Comparison of ENCODE assay signal across 1 cellular context in the genomic region with DNA sequence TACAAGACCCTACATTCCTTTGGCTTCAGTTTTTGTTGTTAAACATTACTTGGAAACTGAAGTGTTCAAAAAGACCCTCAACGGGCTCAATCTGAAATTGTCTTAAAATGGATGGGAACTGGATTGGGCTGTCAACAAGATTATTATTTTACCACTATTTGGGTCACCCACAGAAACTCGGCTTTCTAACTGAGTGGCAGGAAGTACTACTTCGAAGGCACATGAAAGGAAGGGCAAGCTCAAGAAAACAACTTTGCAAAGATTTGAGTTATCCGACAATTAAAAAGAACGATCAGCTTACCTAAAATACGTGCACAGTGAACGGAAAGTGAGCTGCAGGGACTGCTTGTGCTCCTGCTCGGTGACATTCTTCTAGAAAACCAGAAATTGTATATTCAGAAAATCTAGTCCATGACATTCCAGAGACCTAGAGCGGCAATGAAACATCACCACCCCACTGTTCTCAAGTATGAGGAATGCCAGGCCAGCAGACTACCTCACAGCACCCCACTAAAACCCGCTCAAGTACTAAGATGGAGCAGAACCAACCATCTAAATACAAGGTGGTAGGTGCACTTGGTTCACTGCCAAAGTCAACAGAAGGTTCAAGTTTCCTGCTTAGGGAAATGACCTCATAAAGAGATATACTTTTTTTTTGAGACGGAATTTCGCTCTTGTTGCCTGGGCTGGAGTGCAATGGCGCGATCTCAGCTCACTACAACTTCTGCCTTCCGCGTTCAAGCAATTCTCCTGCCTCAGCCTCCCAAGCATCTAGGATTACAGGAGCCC.
TF ChIP-seq lines count a peak whose summit lies in the region.

No MANE protein-coding gene starts in this region.

TF ChIP-seq in GM23338, 12 proteins besides CTCF, POLR2A, EP300 and RAD21:
- no peak for TF ChIP-seq CREB1 (CRISPR knock-in tag; IDR thresholded peaks at IDR 0.05; ENCODE audit: low read depth)
- no peak for TF ChIP-seq JUNB (IDR thresholded peaks at IDR 0.05; ENCODE audit: unreplicated experiment)
- TF ChIP-seq STAT1 (IDR thresholded peaks at IDR 0.05; ENCODE audit: unreplicated experiment) = no peak
- TF ChIP-seq, protein P1, sequence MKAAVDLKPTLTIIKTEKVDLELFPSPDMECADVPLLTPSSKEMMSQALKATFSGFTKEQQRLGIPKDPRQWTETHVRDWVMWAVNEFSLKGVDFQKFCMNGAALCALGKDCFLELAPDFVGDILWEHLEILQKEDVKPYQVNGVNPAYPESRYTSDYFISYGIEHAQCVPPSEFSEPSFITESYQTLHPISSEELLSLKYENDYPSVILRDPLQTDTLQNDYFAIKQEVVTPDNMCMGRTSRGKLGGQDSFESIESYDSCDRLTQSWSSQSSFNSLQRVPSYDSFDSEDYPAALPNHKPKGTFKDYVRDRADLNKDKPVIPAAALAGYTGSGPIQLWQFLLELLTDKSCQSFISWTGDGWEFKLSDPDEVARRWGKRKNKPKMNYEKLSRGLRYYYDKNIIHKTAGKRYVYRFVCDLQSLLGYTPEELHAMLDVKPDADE (IDR thresholded peaks at IDR 0.05) = no peak
- no peak for TF ChIP-seq EZH2 (IDR thresholded peaks at IDR 0.05; ENCODE audit: low read depth, unreplicated experiment)
- TF ChIP-seq, protein P2, sequence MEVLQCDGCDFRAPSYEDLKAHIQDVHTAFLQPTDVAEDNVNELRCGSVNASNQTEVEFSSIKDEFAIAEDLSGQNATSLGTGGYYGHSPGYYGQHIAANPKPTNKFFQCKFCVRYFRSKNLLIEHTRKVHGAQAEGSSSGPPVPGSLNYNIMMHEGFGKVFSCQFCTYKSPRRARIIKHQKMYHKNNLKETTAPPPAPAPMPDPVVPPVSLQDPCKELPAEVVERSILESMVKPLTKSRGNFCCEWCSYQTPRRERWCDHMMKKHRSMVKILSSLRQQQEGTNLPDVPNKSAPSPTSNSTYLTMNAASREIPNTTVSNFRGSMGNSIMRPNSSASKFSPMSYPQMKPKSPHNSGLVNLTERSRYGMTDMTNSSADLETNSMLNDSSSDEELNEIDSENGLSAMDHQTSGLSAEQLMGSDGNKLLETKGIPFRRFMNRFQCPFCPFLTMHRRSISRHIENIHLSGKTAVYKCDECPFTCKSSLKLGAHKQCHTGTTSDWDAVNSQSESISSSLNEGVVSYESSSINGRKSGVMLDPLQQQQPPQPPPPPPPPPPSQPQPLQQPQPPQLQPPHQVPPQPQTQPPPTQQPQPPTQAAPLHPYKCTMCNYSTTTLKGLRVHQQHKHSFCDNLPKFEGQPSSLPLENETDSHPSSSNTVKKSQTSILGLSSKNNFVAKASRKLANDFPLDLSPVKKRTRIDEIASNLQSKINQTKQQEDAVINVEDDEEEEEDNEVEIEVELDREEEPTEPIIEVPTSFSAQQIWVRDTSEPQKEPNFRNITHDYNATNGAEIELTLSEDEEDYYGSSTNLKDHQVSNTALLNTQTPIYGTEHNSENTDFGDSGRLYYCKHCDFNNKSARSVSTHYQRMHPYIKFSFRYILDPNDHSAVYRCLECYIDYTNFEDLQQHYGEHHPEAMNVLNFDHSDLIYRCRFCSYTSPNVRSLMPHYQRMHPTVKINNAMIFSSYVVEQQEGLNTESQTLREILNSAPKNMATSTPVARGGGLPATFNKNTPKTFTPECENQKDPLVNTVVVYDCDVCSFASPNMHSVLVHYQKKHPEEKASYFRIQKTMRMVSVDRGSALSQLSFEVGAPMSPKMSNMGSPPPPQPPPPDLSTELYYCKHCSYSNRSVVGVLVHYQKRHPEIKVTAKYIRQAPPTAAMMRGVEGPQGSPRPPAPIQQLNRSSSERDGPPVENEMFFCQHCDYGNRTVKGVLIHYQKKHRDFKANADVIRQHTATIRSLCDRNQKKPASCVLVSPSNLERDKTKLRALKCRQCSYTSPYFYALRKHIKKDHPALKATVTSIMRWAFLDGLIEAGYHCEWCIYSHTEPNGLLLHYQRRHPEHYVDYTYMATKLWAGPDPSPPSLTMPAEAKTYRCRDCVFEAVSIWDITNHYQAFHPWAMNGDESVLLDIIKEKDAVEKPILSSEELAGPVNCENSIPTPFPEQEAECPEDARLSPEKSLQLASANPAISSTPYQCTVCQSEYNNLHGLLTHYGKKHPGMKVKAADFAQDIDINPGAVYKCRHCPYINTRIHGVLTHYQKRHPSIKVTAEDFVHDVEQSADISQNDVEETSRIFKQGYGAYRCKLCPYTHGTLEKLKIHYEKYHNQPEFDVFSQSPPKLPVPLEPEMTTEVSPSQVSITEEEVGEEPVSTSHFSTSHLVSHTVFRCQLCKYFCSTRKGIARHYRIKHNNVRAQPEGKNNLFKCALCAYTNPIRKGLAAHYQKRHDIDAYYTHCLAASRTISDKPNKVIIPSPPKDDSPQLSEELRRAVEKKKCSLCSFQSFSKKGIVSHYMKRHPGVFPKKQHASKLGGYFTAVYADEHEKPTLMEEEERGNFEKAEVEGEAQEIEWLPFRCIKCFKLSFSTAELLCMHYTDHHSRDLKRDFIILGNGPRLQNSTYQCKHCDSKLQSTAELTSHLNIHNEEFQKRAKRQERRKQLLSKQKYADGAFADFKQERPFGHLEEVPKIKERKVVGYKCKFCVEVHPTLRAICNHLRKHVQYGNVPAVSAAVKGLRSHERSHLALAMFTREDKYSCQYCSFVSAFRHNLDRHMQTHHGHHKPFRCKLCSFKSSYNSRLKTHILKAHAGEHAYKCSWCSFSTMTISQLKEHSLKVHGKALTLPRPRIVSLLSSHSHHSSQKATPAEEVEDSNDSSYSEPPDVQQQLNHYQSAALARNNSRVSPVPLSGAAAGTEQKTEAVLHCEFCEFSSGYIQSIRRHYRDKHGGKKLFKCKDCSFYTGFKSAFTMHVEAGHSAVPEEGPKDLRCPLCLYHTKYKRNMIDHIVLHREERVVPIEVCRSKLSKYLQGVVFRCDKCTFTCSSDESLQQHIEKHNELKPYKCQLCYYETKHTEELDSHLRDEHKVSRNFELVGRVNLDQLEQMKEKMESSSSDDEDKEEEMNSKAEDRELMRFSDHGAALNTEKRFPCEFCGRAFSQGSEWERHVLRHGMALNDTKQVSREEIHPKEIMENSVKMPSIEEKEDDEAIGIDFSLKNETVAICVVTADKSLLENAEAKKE (CRISPR knock-in tag; IDR thresholded peaks at IDR 0.05) = no peak
- TF ChIP-seq ZNF331 (CRISPR knock-in tag; IDR thresholded peaks at IDR 0.05; ENCODE audit: low read depth) = no peak
- no peak for TF ChIP-seq EZH2phosphoT487 (IDR thresholded peaks at IDR 0.05; ENCODE audit: unreplicated experiment)
- no peak for TF ChIP-seq NANOG (IDR thresholded peaks at IDR 0.05; ENCODE audit: borderline replicate concordance)
- TF ChIP-seq, protein P3, sequence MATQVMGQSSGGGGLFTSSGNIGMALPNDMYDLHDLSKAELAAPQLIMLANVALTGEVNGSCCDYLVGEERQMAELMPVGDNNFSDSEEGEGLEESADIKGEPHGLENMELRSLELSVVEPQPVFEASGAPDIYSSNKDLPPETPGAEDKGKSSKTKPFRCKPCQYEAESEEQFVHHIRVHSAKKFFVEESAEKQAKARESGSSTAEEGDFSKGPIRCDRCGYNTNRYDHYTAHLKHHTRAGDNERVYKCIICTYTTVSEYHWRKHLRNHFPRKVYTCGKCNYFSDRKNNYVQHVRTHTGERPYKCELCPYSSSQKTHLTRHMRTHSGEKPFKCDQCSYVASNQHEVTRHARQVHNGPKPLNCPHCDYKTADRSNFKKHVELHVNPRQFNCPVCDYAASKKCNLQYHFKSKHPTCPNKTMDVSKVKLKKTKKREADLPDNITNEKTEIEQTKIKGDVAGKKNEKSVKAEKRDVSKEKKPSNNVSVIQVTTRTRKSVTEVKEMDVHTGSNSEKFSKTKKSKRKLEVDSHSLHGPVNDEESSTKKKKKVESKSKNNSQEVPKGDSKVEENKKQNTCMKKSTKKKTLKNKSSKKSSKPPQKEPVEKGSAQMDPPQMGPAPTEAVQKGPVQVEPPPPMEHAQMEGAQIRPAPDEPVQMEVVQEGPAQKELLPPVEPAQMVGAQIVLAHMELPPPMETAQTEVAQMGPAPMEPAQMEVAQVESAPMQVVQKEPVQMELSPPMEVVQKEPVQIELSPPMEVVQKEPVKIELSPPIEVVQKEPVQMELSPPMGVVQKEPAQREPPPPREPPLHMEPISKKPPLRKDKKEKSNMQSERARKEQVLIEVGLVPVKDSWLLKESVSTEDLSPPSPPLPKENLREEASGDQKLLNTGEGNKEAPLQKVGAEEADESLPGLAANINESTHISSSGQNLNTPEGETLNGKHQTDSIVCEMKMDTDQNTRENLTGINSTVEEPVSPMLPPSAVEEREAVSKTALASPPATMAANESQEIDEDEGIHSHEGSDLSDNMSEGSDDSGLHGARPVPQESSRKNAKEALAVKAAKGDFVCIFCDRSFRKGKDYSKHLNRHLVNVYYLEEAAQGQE (IDR thresholded peaks at IDR 0.05; ENCODE audit: unreplicated experiment) = no peak
- no peak for TF ChIP-seq ZNF114 (CRISPR knock-in tag; IDR thresholded peaks at IDR 0.05)
- no peak for TF ChIP-seq POLR2AphosphoS5 (IDR thresholded peaks at IDR 0.05; ENCODE audit: low read depth)
